22 cellular contexts compared by ENCODE assay signal in the genomic region with DNA sequence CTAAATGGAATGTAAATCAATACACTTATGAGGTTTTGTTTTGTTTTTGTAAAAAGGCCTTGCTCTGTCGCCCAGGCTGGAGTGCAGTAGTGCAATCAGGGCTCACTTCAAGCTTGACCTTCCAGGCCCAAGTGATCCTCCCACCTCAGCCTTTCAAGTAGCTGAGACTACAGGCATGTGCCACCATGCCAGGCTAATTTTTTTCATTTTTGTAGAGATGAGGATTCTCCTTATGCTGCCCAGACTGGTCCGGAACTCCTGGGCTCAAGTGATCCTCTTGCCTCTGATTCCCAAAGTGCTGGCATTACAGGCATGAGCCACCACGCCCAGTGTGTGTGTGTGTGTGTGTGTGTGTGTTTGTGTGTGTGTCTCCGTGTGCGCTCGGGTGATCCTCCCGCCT. TPM values are rescaled to one million over a fixed set of nuclear protein-coding genes. Genes with fewer than 3 reads are reported as not detected.
A peak's percentile ranks its signal among the peaks of the same experiment; 100 is the strongest.
DNase-seq lines count a peak whose midpoint lies in the region; ATAC-seq, FAIRE-seq and TF ChIP-seq lines count a peak whose summit lies in the region.
"Had no signal": no experiment of that assay in that cellular context is flagged by ENCODE, and none has a peak within 500 bp of the region (broad histone marks: within the 10 kb centered on the region; RNA-seq: fewer than 3 reads in every experiment).

No MANE protein-coding gene starts in this region.

- TF ChIP-seq CTCF in DOHH2 (IDR thresholded peaks at IDR 0.05; ENCODE audit: low read depth, low read length, poor library complexity, severe bottlenecking) (no peak), H1 (IDR thresholded peaks at IDR 0.05; ENCODE audit: control extremely low read depth in 1 of 3, insufficient read depth in 1 of 3, low read depth in 1 of 3, low read length in 3 of 3) (no peak)

- TF ChIP-seq POLR2A in H1 (IDR thresholded peaks at IDR 0.05; ENCODE audit: control extremely low read depth in 1 of 2, low read depth in 2 of 2, low read length in 2 of 2) = no peak

- H4K91ac ChIP-seq in H1 (replicated peaks; ENCODE audit: insufficient read length, low read length) (no peak overlapping the region), trophoblast cell (ENCODE audit: low read depth, low read length) (no peak overlapping the region)

- H4K20me1 ChIP-seq in DOHH2 (ENCODE audit: control insufficient read depth, insufficient read depth, low read depth, low read length) (no peaks in the 10 kb centered on the region), H1 (replicated peaks in 1 of 2; ENCODE audit: control insufficient read depth in 1 of 2, insufficient read depth in 2 of 2, low read length in 2 of 2) (no peaks in the 10 kb centered on the region)

- no peak overlapping the region for H3K27ac ChIP-seq in DOHH2 (ENCODE audit: low read depth, low read length)
- H3K27ac ChIP-seq in H1 (ENCODE audit: low read depth, low read length) = no peak overlapping the region
- no peak overlapping the region for H3K27ac ChIP-seq in trophoblast cell (ENCODE audit: low read depth, low read length)
- H3K27ac ChIP-seq: KMS-11 had no signal

- no peak overlapping the region for H3K18ac ChIP-seq in H1 (ENCODE audit: extremely low read depth, low read length)
- H3K18ac ChIP-seq in trophoblast cell (ENCODE audit: low read length) = no peak overlapping the region

- H3K4me3 ChIP-seq in DOHH2 (ENCODE audit: low read length) (no peak overlapping the region), H1 (ENCODE audit: extremely low read depth in 1 of 4, insufficient read depth in 2 of 4, low read depth in 3 of 4, low read length in 4 of 4) (no peak overlapping the region), trophoblast cell (ENCODE audit: low read depth, low read length) (no peak overlapping the region)
- H3K4me3 ChIP-seq: GM23338 had no signal

- peaks cover 7% of the 10 kb centered on the region for H3F3A ChIP-seq in DOHH2 (ENCODE audit: control insufficient read depth, insufficient read depth)

- no peak overlapping the region for H3K4ac ChIP-seq in H1 (replicated peaks; ENCODE audit: insufficient read length, low read depth, low read length)
- no peak overlapping the region for H3K4ac ChIP-seq in trophoblast cell (ENCODE audit: low read depth, low read length)

- CTCF ChIA-PET in activated CD4-positive, alpha-beta T cell treated with anti-CD3 and anti-CD28 coated beads, Interleukin-2, amount 10 ng/mL, durations not matched to agents 7 days and 5 days (lab: Charles Lee) = no interaction called here
- CTCF ChIA-PET in H1 (lab: Charles Lee; ENCODE audit: partially characterized antibody) = no interaction called here

- H3K23me2 ChIP-seq in H1 (ENCODE audit: low read depth, low read length) = no peaks in the 10 kb centered on the region; the same call in 1 of the 2 replicates

- DNase-seq in activated CD4-positive, alpha-beta T cell treated with anti-CD3 and anti-CD28 coated beads, Interleukin-2, amount 10 ng/mL, durations not matched to agents 7 days and 5 days = no peak
- no peak for DNase-seq in activated CD4-positive, alpha-beta T cell treated with anti-CD3 and anti-CD28 coated beads, Interleukin-2, amount 50 U/mL, for 4 hours
- DNase-seq in H1 (ENCODE audit: low read depth in 1 of 2, low spot score in 2 of 2) (no peak), trophoblast cell (peak; percentile 7 to 52), DMS153 (lab: John Stamatoyannopoulos, UW) (no peak)
- DNase-seq: AML-193, DMS 273 treated with DMSO at 0.1 percent for 48 hours, GF-D8, NCI-H1417, NCI-H187, NCI-H2107, NCI-H2227 treated with DMSO at 0.1 percent for 48 hours, NCI-H510A treated with DMSO at 0.1 percent for 48 hours, NCI-H82, OCI-M1, SHP77 had no signal

- no peak overlapping the region for H3K56ac ChIP-seq in H1 (replicated peaks; ENCODE audit: insufficient read length, low read depth, low read length)

- 92% methylated on average over 7 of the region's 7 CpGs; no CpG with 5 or more reads in 1 of the 2 experiments for WGBS in H1 (ENCODE audit: extremely low coverage in 1 of 2, insufficient coverage in 1 of 2, insufficient read length in 1 of 2, insufficient replicate concordance in 2 of 2, low coverage in 1 of 2, low lambda C conversion rate in 2 of 2, missing lambda C conversion rate in 1 of 2), 2 experiments
- no CpG with 5 or more reads among the region's 7 CpGs for WGBS in trophoblast cell (ENCODE audit: extremely low coverage, insufficient coverage, insufficient read length)

- no peak overlapping the region for H4K8ac ChIP-seq in H1 (ENCODE audit: extremely low read depth, insufficient read depth, low read length)
- no peak overlapping the region for H4K8ac ChIP-seq in trophoblast cell (ENCODE audit: low read depth, low read length)

- ATAC-seq in GM19455 (IDR thresholded peaks at IDR 0.05; ENCODE audit: unreplicated experiment) = no peak
- ATAC-seq in HG03439 (IDR thresholded peaks at IDR 0.05; ENCODE audit: unreplicated experiment) = no peak
- ATAC-seq: GM12878, GM23338 had no signal

- H2AK5ac ChIP-seq in H1 (ENCODE audit: low read depth, low read length) = no peak overlapping the region
- no peak overlapping the region for H2AK5ac ChIP-seq in trophoblast cell (ENCODE audit: low read length)

- POLR2A ChIA-PET in activated CD4-positive, alpha-beta T cell treated with anti-CD3 and anti-CD28 coated beads, Interleukin-2, amount 10 ng/mL, durations not matched to agents 7 days and 5 days (lab: Charles Lee) = no interaction called here
- POLR2A ChIA-PET in H1 (lab: Charles Lee; ENCODE audit: partially characterized antibody) = interaction anchor here (2.6 kb wide), 1 partner anchor 9 kb away, joined by 12 read pairs; no protein-coding TSS in a partner anchor

- no peak overlapping the region for H2BK15ac ChIP-seq in H1 (ENCODE audit: low read length)

- H3K27me3 ChIP-seq in DOHH2 (ENCODE audit: control insufficient read depth, low read length) = no peaks in the 10 kb centered on the region
- H3K27me3 ChIP-seq in H1 (replicated peaks in 1 of 4; ENCODE audit: control insufficient read depth in 3 of 4, extremely low read depth in 1 of 4, insufficient read depth in 3 of 4, low read length in 3 of 4) = no peaks in the 10 kb centered on the region
- no peaks in the 10 kb centered on the region for H3K27me3 ChIP-seq in trophoblast cell (ENCODE audit: insufficient read depth, low read length)

- no peak overlapping the region for H3K23ac ChIP-seq in H1 (ENCODE audit: insufficient read length)
- no peak overlapping the region for H3K23ac ChIP-seq in trophoblast cell (ENCODE audit: low read length)

- H2BK12ac ChIP-seq in H1 (ENCODE audit: low read depth, low read length) (0 out of 2 replicates have a peak overlapping the region, but pooled peaks have one; percentile 50), trophoblast cell (ENCODE audit: low read length) (no peak overlapping the region)

- H3K36me3 ChIP-seq in DOHH2 (ENCODE audit: control insufficient read depth, low read length) (no peaks in the 10 kb centered on the region), H1 (ENCODE audit: control insufficient read depth in 2 of 4, insufficient read depth in 4 of 4, low read length in 3 of 4) (no peaks in the 10 kb centered on the region), trophoblast cell (ENCODE audit: control insufficient read depth in 1 of 2, insufficient read depth in 2 of 2, low read length in 2 of 2) (peaks cover 0 to 3% of the 10 kb centered on the region in 2 experiments)

- no peak for FAIRE-seq in H1 (lab: Jason Lieb, UNC)
- FAIRE-seq: GM12878 had no signal

- H3K36me3 Mint-ChIP-seq in activated CD4-positive, alpha-beta T cell treated with anti-CD3 and anti-CD28 coated beads, Interleukin-2, amount 10 ng/mL, durations not matched to agents 7 days and 5 days (ENCODE audit: low read depth) = peaks cover 4% of the 10 kb centered on the region

- TF ChIP-seq EP300 in H1 (IDR thresholded peaks at IDR 0.05; ENCODE audit: borderline replicate concordance in 1 of 2, low read depth in 2 of 2, low read length in 2 of 2) = no peak

- no peaks in the 10 kb centered on the region for H3K9me2 ChIP-seq in DOHH2 (replicated peaks; ENCODE audit: control insufficient read depth, low read length)

- H2BK120ac ChIP-seq in H1 (replicated peaks; ENCODE audit: low read depth, low read length) (no peak overlapping the region), trophoblast cell (ENCODE audit: insufficient read depth, low read length, poor library complexity) (no peak overlapping the region)

- TF ChIP-seq RAD21 in H1 (IDR thresholded peaks at IDR 0.05 in 1 of 2, conservative IDR thresholded peaks at IDR 0.05 in 1 of 2; ENCODE audit: low read depth in 2 of 2, low read length in 2 of 2) = no peak

- no peaks in the 10 kb centered on the region for H3K9me3 Mint-ChIP-seq in activated CD4-positive, alpha-beta T cell treated with anti-CD3 and anti-CD28 coated beads, Interleukin-2, amount 10 ng/mL, durations not matched to agents 7 days and 5 days
- H3K9me3 Mint-ChIP-seq: GM23338 had no signal

- H3K79me1 ChIP-seq in H1 (ENCODE audit: low read depth, low read length) (no peaks in the 10 kb centered on the region), trophoblast cell (ENCODE audit: low read length) (peaks cover 2% of the 10 kb centered on the region)

- no peak overlapping the region for H2BK20ac ChIP-seq in H1 (ENCODE audit: low read length)

- peak overlapping the region; percentile 13 for H3K27ac Mint-ChIP-seq in activated CD4-positive, alpha-beta T cell treated with anti-CD3 and anti-CD28 coated beads, Interleukin-2, amount 10 ng/mL, durations not matched to agents 7 days and 5 days
- H3K27ac Mint-ChIP-seq: GM23338 had no signal

- H3K14ac ChIP-seq in H1 (ENCODE audit: insufficient read length) (no peak overlapping the region), trophoblast cell (ENCODE audit: low read length) (no peak overlapping the region)

- H4K5ac ChIP-seq in H1 (ENCODE audit: insufficient read length, low read depth, low read length) = no peak overlapping the region

- peaks cover 25% of the 10 kb centered on the region for H3K4me1 ChIP-seq in DOHH2 (ENCODE audit: control insufficient read depth, low read length)
- H3K4me1 ChIP-seq in H1 (replicated peaks in 1 of 4; ENCODE audit: control insufficient read depth in 3 of 4, insufficient read depth in 4 of 4, low read length in 3 of 4) = 0 out of 7 replicates have a peak, but pooled peaks cover 0 to 2% (median 0%) of the 10 kb centered on the region in 4 experiments
- peaks cover 4% of the 10 kb centered on the region in 2 experiments for H3K4me1 ChIP-seq in trophoblast cell (ENCODE audit: control insufficient read depth in 1 of 2, insufficient read depth in 2 of 2, low read length in 2 of 2)

- H3K4me2 ChIP-seq in DOHH2 (ENCODE audit: low read length) (peak overlapping the region; percentile 54), H1 (ENCODE audit: insufficient read depth in 1 of 2, low read depth in 2 of 2, low read length in 2 of 2) (no peak overlapping the region), trophoblast cell (ENCODE audit: low read length) (no peak overlapping the region)
- H3K4me2 ChIP-seq: GM23338 had no signal

- no peak overlapping the region for H3K9ac ChIP-seq in H1 (replicated peaks in 1 of 4; ENCODE audit: extremely low read depth in 1 of 4, low read depth in 3 of 4, low read length in 3 of 4)
- H3K9ac ChIP-seq in trophoblast cell (ENCODE audit: low read length) = no peak overlapping the region
- H3K9ac ChIP-seq: KMS-11 had no signal

- H3K4me1 Mint-ChIP-seq in activated CD4-positive, alpha-beta T cell treated with anti-CD3 and anti-CD28 coated beads, Interleukin-2, amount 10 ng/mL, durations not matched to agents 7 days and 5 days = peaks cover 28% of the 10 kb centered on the region

- H3K4me3 Mint-ChIP-seq in activated CD4-positive, alpha-beta T cell treated with anti-CD3 and anti-CD28 coated beads, Interleukin-2, amount 10 ng/mL, durations not matched to agents 7 days and 5 days = no peak overlapping the region

- H3K27me3 Mint-ChIP-seq in activated CD4-positive, alpha-beta T cell treated with anti-CD3 and anti-CD28 coated beads, Interleukin-2, amount 10 ng/mL, durations not matched to agents 7 days and 5 days = no peaks in the 10 kb centered on the region

- no peak overlapping the region for H4K12ac ChIP-seq in trophoblast cell (ENCODE audit: low read depth, low read length)

- peaks cover 24% of the 10 kb centered on the region for H3K79me2 ChIP-seq in DOHH2 (ENCODE audit: control insufficient read depth, low read length)
- H3K79me2 ChIP-seq in H1 (ENCODE audit: control insufficient read depth in 1 of 2, insufficient read depth in 2 of 2, low read length in 2 of 2) = no peaks in the 10 kb centered on the region; a peak in 1 of 4 replicates
- H3K79me2 ChIP-seq in trophoblast cell (ENCODE audit: control insufficient read depth, insufficient read depth, low read length, poor library complexity) = peaks cover 3% of the 10 kb centered on the region

- H2BK5ac ChIP-seq in H1 (ENCODE audit: low read depth, low read length) (no peak overlapping the region), trophoblast cell (ENCODE audit: low read depth, low read length, poor library complexity) (no peak overlapping the region)

- H2AFZ ChIP-seq in H1 (ENCODE audit: low read length) = no peak overlapping the region
- H2AFZ ChIP-seq in trophoblast cell (ENCODE audit: insufficient read depth, low read length, poor library complexity) = no peak overlapping the region
- H2AFZ ChIP-seq: GM23338 had no signal

- H3K9me3 ChIP-seq in DOHH2 (ENCODE audit: control insufficient read depth, insufficient read depth, low read length) (no peaks in the 10 kb centered on the region), H1 (ENCODE audit: insufficient read depth in 2 of 2, low read depth in 1 of 2, low read length in 1 of 2) (no peaks in the 10 kb centered on the region), trophoblast cell (ENCODE audit: insufficient read depth, low read depth, low read length) (no peaks in the 10 kb centered on the region)

RNA-seq across cellular contexts. Expression of gene TRIP4, which starts 1.3 kb away (rescaled TPM):
- 10 to 100 TPM; 22.1 to 29.8 TPM for total RNA-seq in activated CD4-positive, alpha-beta T cell treated with anti-CD3 and anti-CD28 coated beads, Interleukin-2, amount 10 ng/mL, durations not matched to agents 7 days and 5 days
- total RNA-seq in H1 (2021; fragmentation: NEBNext Ultra II Directional; extraction: Animal tissue kit (Norgen Biotek cat#: 25700)) = 14.4 and 18.9 TPM in 2 replicates
- 3.9 and 6.2 TPM in 2 replicates for polyA plus RNA-seq in H1 (2011; rRNA removed)
- 9.4 TPM for polyA plus RNA-seq in H1 (2011; cell fraction: cytosol; rRNA removed)
- polyA plus RNA-seq in H1 (2011; cell fraction: nucleus; rRNA removed) = 5.0 TPM
- 12.3 to 18.3 TPM (median 14.1 TPM) in 4 replicates for polyA plus RNA-seq in H1 (2012, experiment 1 of 2)
- 2.2 TPM for polyA plus RNA-seq in H1 (2012, experiment 2 of 2)
- polyA plus RNA-seq in H1 (2013, experiment 1 of 2) = 21.4 TPM
- polyA plus RNA-seq in H1 (2013, experiment 2 of 2) = 22.5 TPM
- 11.7 and 15.2 TPM in 2 replicates for polyA minus RNA-seq in H1 (2011; rRNA and poly(A)+ RNA removed)
- polyA minus RNA-seq in H1 (2011; cell fraction: cytosol; rRNA and poly(A)+ RNA removed) = 5.9 TPM
- 15.4 TPM for polyA minus RNA-seq in H1 (2011; cell fraction: nucleus; rRNA and poly(A)+ RNA removed)
- polyA plus RNA-seq in trophoblast cell (2013) = 50.9 and 52.0 TPM in 2 replicates

RNA-seq across cellular contexts. Expression of gene PCLAF, which starts 5.0 kb away (rescaled TPM):
- total RNA-seq in activated CD4-positive, alpha-beta T cell treated with anti-CD3 and anti-CD28 coated beads, Interleukin-2, amount 10 ng/mL, durations not matched to agents 7 days and 5 days = 100 to 1,000 TPM; 114 to 121 TPM
- total RNA-seq in H1 (2021; fragmentation: NEBNext Ultra II Directional; extraction: Animal tissue kit (Norgen Biotek cat#: 25700)) = 65.7 and 76.2 TPM in 2 replicates
- 39.1 and 124 TPM in 2 replicates for polyA plus RNA-seq in H1 (2011; rRNA removed)
- polyA plus RNA-seq in H1 (2011; cell fraction: cytosol; rRNA removed) = 133 TPM
- 167 TPM for polyA plus RNA-seq in H1 (2011; cell fraction: nucleus; rRNA removed)
- 69.2 to 206 TPM (median 107 TPM) in 4 replicates for polyA plus RNA-seq in H1 (2012, experiment 1 of 2)
- polyA plus RNA-seq in H1 (2012, experiment 2 of 2) = 45.1 TPM
- 52.6 TPM for polyA plus RNA-seq in H1 (2013, experiment 1 of 2)
- 50.7 TPM for polyA plus RNA-seq in H1 (2013, experiment 2 of 2)
- polyA minus RNA-seq in H1 (2011; rRNA and poly(A)+ RNA removed) = 114 and 182 TPM in 2 replicates
- polyA minus RNA-seq in H1 (2011; cell fraction: cytosol; rRNA and poly(A)+ RNA removed) = 9.8 TPM
- polyA minus RNA-seq in H1 (2011; cell fraction: nucleus; rRNA and poly(A)+ RNA removed) = 35.9 TPM
- polyA plus RNA-seq in trophoblast cell (2013) = 60.9 and 68.9 TPM in 2 replicates

RNA-seq across cellular contexts. Expression of gene CSNK1G1, which starts 30.3 kb away (rescaled TPM):
- 10 to 100 TPM; 24.6 to 30.4 TPM for total RNA-seq in activated CD4-positive, alpha-beta T cell treated with anti-CD3 and anti-CD28 coated beads, Interleukin-2, amount 10 ng/mL, durations not matched to agents 7 days and 5 days
- 12.9 and 13.5 TPM in 2 replicates for total RNA-seq in H1 (2021; fragmentation: NEBNext Ultra II Directional; extraction: Animal tissue kit (Norgen Biotek cat#: 25700))
- polyA plus RNA-seq in H1 (2011; rRNA removed) = 4.3 and 6.0 TPM in 2 replicates
- polyA plus RNA-seq in H1 (2011; cell fraction: cytosol; rRNA removed) = 5.6 TPM
- polyA plus RNA-seq in H1 (2011; cell fraction: nucleus; rRNA removed) = 4.5 TPM
- polyA plus RNA-seq in H1 (2012, experiment 1 of 2) = 5.9 to 9.9 TPM (median 8.6 TPM) in 4 replicates
- polyA plus RNA-seq in H1 (2012, experiment 2 of 2) = 1.2 TPM
- polyA plus RNA-seq in H1 (2013, experiment 1 of 2) = 5.7 TPM
- polyA plus RNA-seq in H1 (2013, experiment 2 of 2) = 6.1 TPM
- 39.4 and 44.4 TPM in 2 replicates for polyA minus RNA-seq in H1 (2011; rRNA and poly(A)+ RNA removed)
- polyA minus RNA-seq in H1 (2011; cell fraction: cytosol; rRNA and poly(A)+ RNA removed) = 13.8 TPM
- 47.9 TPM for polyA minus RNA-seq in H1 (2011; cell fraction: nucleus; rRNA and poly(A)+ RNA removed)
- polyA plus RNA-seq in trophoblast cell (2013) = 11.6 and 12.6 TPM in 2 replicates

Comparison
In these comparisons a context has a peak if more than half of its experiments do, and no peak if none do; other contexts are left out.
1. DNase-seq: peak in trophoblast cell (2 of 2); none in activated CD4-positive, alpha-beta T cell treated with anti-CD3 and anti-CD28 coated beads, Interleukin-2, amount 10 ng/mL, durations not matched to agents 7 days and 5 days (single experiment), activated CD4-positive, alpha-beta T cell treated with anti-CD3 and anti-CD28 coated beads, Interleukin-2, amount 50 U/mL, for 4 hours (0 of 2), H1 (0 of 2) and DMS153 (single experiment).